In the genomic region with DNA sequence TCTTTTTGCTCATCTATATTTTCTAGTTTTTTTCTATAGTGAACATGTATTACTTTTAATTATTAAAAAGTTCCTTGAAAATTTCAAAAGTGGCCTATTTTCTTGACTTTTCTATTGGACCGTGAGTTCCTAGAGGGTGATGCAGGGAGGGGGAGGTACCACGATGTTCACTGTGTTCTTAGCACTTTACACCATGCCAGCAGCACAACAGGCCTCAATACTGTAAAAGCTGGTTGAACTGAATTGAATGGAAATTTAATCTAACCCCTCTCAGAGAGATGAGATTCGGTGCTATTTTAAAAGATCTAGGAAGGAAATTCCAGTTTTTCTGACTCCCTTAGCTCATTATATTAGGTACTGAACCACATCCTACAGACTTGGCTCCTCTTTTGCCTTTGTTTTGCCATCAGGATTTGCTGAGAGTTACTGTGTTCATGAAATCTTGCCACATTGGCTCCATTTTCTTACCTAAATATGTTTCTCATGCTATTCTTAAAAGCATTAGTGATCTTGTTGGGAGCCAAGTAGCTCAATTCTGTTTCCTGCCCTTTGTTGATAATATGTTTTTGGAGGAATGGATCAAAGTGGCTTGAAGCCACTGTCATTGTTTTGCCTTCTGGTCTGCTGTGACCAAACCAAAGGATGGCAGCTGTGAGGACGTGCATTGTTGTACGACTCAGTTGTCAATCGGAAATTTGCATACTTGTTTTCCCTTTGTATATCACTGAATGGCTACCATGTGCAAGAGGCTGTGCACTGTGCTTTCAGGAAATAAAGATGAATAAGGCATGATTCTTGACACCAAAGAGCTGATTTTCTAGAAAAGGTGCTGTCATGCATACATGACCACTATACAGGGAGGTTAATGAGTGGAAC, we compare ENCODE assay signal across 23 cellular contexts. TPM values are rescaled to one million over a fixed set of nuclear protein-coding genes. Genes with fewer than 3 reads are reported as not detected.
A peak's percentile ranks its signal among the peaks of the same experiment; 100 is the strongest.
DNase-seq lines count a peak whose midpoint lies in the region; ATAC-seq, FAIRE-seq and TF ChIP-seq lines count a peak whose summit lies in the region.
"Had no signal": no experiment of that assay in that cellular context is flagged by ENCODE, and none has a peak within 500 bp of the region (broad histone marks: within the 10 kb centered on the region; RNA-seq: fewer than 3 reads in every experiment).

No MANE protein-coding gene starts in this region.

- peaks cover 7% of the 10 kb centered on the region for H3K9me1 ChIP-seq in keratinocyte (ENCODE audit: control insufficient read depth, extremely low read depth, insufficient read depth, low read length)

- dilution Hi-C loops in keratinocyte (cut with MboI; ENCODE audit: extremely low pct_ligation_motif_present, low sequenced_read_pairs) = no loop called here

- H2AFZ ChIP-seq in keratinocyte (ENCODE audit: control insufficient read depth, low read length) = no peak overlapping the region

- H3K36me3 Mint-ChIP-seq in activated naive CD8-positive, alpha-beta T cell treated with anti-CD3 and anti-CD28 coated beads, Interleukin-2, amount 50 U/mL, for 24 hours (ENCODE audit: low read depth) = no peaks in the 10 kb centered on the region
- peaks cover 2% of the 10 kb centered on the region for H3K36me3 Mint-ChIP-seq in activated naive CD8-positive, alpha-beta T cell treated with anti-CD3 and anti-CD28 coated beads for 36 hours
- no peaks in the 10 kb centered on the region for H3K36me3 Mint-ChIP-seq in activated T-helper 17 cell treated with anti-CD3 and anti-CD28 coated beads, Interleukin-2, amount 50 U/mL, for 72 hours (ENCODE audit: low read depth)
- H3K36me3 Mint-ChIP-seq: CD8-positive, alpha-beta T cell had no signal

- no peak overlapping the region for H3K9ac ChIP-seq in keratinocyte (ENCODE audit: control insufficient read depth, extremely low read depth, insufficient read depth, low read length)

- H3K4me3 ChIP-seq in keratinocyte (ENCODE audit: control insufficient read depth in 2 of 3, extremely low read depth in 1 of 3, insufficient read depth in 2 of 3, low read depth in 1 of 3, low read length in 3 of 3) (no peak overlapping the region), tibial artery (no peak overlapping the region)
- H3K4me3 ChIP-seq: adrenal gland, HAP-1, MG63, skin epidermis, uterus had no signal

- H3K4me3 Mint-ChIP-seq in activated naive CD8-positive, alpha-beta T cell treated with anti-CD3 and anti-CD28 coated beads, Interleukin-2, amount 50 U/mL, for 24 hours = no peak overlapping the region
- no peak overlapping the region for H3K4me3 Mint-ChIP-seq in activated naive CD8-positive, alpha-beta T cell treated with anti-CD3 and anti-CD28 coated beads for 36 hours
- H3K4me3 Mint-ChIP-seq in activated T-helper 17 cell treated with anti-CD3 and anti-CD28 coated beads, Interleukin-2, amount 50 U/mL, for 72 hours = no peak overlapping the region
- H3K4me3 Mint-ChIP-seq: CD8-positive, alpha-beta T cell; memory B cell; naive thymus-derived CD8-positive, alpha-beta T cell had no signal

- peak; percentile 49 for ATAC-seq in activated naive CD8-positive, alpha-beta T cell treated with anti-CD3 and anti-CD28 coated beads, Interleukin-2, amount 50 U/mL, for 24 hours
- peak; percentile 63 for ATAC-seq in activated T-helper 17 cell treated with anti-CD3 and anti-CD28 coated beads, Interleukin-2, amount 50 U/mL, for 72 hours (replicated peaks)
- ATAC-seq: CD8-positive, alpha-beta T cell; naive thymus-derived CD8-positive, alpha-beta T cell had no signal

- peak; percentile 61 for FAIRE-seq in keratinocyte (lab: Jason Lieb, UNC)

- H3K4me2 ChIP-seq in keratinocyte (ENCODE audit: control insufficient read depth, extremely low read depth, insufficient read depth, low read depth, low read length) = no peak overlapping the region

- no peak for TF ChIP-seq CTCF in keratinocyte (optimal IDR thresholded peaks at IDR 0.05 in 1 of 3, IDR thresholded peaks at IDR 0.05 in 1 of 3, conservative IDR thresholded peaks at IDR 0.05 in 1 of 3; ENCODE audit: extremely low read depth in 1 of 3, insufficient read depth in 2 of 3, low read length in 3 of 3)
- TF ChIP-seq CTCF in tibial artery (IDR thresholded peaks at IDR 0.05) = no peak

- peaks cover 2% of the 10 kb centered on the region for H3K27me3 Mint-ChIP-seq in activated naive CD8-positive, alpha-beta T cell treated with anti-CD3 and anti-CD28 coated beads, Interleukin-2, amount 50 U/mL, for 24 hours
- no peaks in the 10 kb centered on the region for H3K27me3 Mint-ChIP-seq in activated naive CD8-positive, alpha-beta T cell treated with anti-CD3 and anti-CD28 coated beads for 36 hours
- peaks cover 10% of the 10 kb centered on the region for H3K27me3 Mint-ChIP-seq in activated T-helper 17 cell treated with anti-CD3 and anti-CD28 coated beads, Interleukin-2, amount 50 U/mL, for 72 hours
- H3K27me3 Mint-ChIP-seq: memory B cell, progenitor cell of endocrine pancreas had no signal

- peaks cover 9% of the 10 kb centered on the region for H3K4me1 Mint-ChIP-seq in activated naive CD8-positive, alpha-beta T cell treated with anti-CD3 and anti-CD28 coated beads, Interleukin-2, amount 50 U/mL, for 24 hours
- H3K4me1 Mint-ChIP-seq in activated naive CD8-positive, alpha-beta T cell treated with anti-CD3 and anti-CD28 coated beads for 36 hours = no peaks in the 10 kb centered on the region
- H3K4me1 Mint-ChIP-seq in activated T-helper 17 cell treated with anti-CD3 and anti-CD28 coated beads, Interleukin-2, amount 50 U/mL, for 72 hours = no peaks in the 10 kb centered on the region

- H3K9me3 ChIP-seq in keratinocyte (ENCODE audit: control insufficient read depth, low read depth, low read length) (no peaks in the 10 kb centered on the region), tibial artery (no peaks in the 10 kb centered on the region)
- H3K9me3 ChIP-seq: adrenal gland, HAP-1, MG63, uterus had no signal

- peaks cover 7 to 26% of the 10 kb centered on the region in 2 experiments for H3K36me3 ChIP-seq in keratinocyte (ENCODE audit: control insufficient read depth in 2 of 2, extremely low read depth in 1 of 2, insufficient read depth in 2 of 2, low read length in 2 of 2)
- no peaks in the 10 kb centered on the region for H3K36me3 ChIP-seq in tibial artery
- H3K36me3 ChIP-seq: adrenal gland, HAP-1, MG63, uterus had no signal

- H4K20me1 ChIP-seq in keratinocyte (ENCODE audit: control insufficient read depth, extremely low read depth, insufficient read depth, low read length) = peaks cover 78% of the 10 kb centered on the region

- H3K27ac ChIP-seq in keratinocyte (ENCODE audit: control insufficient read depth, insufficient read depth, low read length) = no peak overlapping the region
- H3K27ac ChIP-seq in tibial artery = peak overlapping the region; percentile 51 to 52
- H3K27ac ChIP-seq in caudate nucleus (ENCODE audit: low read depth, low read length) = no peak overlapping the region
- H3K27ac ChIP-seq: adrenal gland, uterus had no signal

- intact Hi-C loops in tibial artery (cut with DNase I; ENCODE audit: low total_unique reads) = no loop called here

- no peak for DNase-seq in activated naive CD8-positive, alpha-beta T cell treated with anti-CD3 and anti-CD28 coated beads, Interleukin-2, amount 50 U/mL, for 24 hours
- DNase-seq in activated naive CD8-positive, alpha-beta T cell treated with anti-CD3 and anti-CD28 coated beads for 36 hours = no peak
- no peak for DNase-seq in keratinocyte (ENCODE audit: low read depth, low spot score)
- no peak for DNase-seq in tibial artery
- DNase-seq in hippocampal formation (lab: John Stamatoyannopoulos, UW) = no peak
- DNase-seq in caudate nucleus (lab: John Stamatoyannopoulos, UW) = no peak
- DNase-seq in kidney glomerular epithelial cell (lab: John Stamatoyannopoulos, UW) = no peak
- DNase-seq: adrenal gland; CD8-positive, alpha-beta T cell; central memory CD4-positive, alpha-beta T cell; DMS79; effector CD4-positive, alpha-beta T cell; MG63; naive thymus-derived CD8-positive, alpha-beta T cell; NCI-H1436 treated with DMSO at 0.1 percent for 48 hours; RPMI8226; stimulated activated CD4-positive, alpha-beta T cell treated with anti-CD3 and anti-CD28 coated beads, Interleukin-2, amount 100 ng/mL, for 48 hours; uterus had no signal

- H3K4me1 ChIP-seq in keratinocyte (ENCODE audit: control insufficient read depth, extremely low read depth, insufficient read depth, low read length) (peaks cover 7% of the 10 kb centered on the region), tibial artery (peaks cover 0 to 67% (median 35%) of the 10 kb centered on the region in 4 donors)
- H3K4me1 ChIP-seq: adrenal gland, uterus had no signal

- H3K79me2 ChIP-seq in keratinocyte (ENCODE audit: control insufficient read depth, insufficient read depth, low read length) = peaks cover 100% of the 10 kb centered on the region

- no peaks in the 10 kb centered on the region for H3K9me3 Mint-ChIP-seq in activated naive CD8-positive, alpha-beta T cell treated with anti-CD3 and anti-CD28 coated beads, Interleukin-2, amount 50 U/mL, for 24 hours
- no peaks in the 10 kb centered on the region for H3K9me3 Mint-ChIP-seq in activated naive CD8-positive, alpha-beta T cell treated with anti-CD3 and anti-CD28 coated beads for 36 hours
- H3K9me3 Mint-ChIP-seq in activated T-helper 17 cell treated with anti-CD3 and anti-CD28 coated beads, Interleukin-2, amount 50 U/mL, for 72 hours = no peaks in the 10 kb centered on the region
- H3K9me3 Mint-ChIP-seq: CD8-positive, alpha-beta T cell; memory B cell; naive thymus-derived CD8-positive, alpha-beta T cell had no signal

- no peaks in the 10 kb centered on the region for H3K27me3 ChIP-seq in keratinocyte (ENCODE audit: control insufficient read depth, extremely low read depth, insufficient read depth, low read length)
- no peaks in the 10 kb centered on the region for H3K27me3 ChIP-seq in tibial artery
- H3K27me3 ChIP-seq: adrenal gland, MG63, uterus had no signal

- no peak overlapping the region for H3K27ac Mint-ChIP-seq in activated naive CD8-positive, alpha-beta T cell treated with anti-CD3 and anti-CD28 coated beads, Interleukin-2, amount 50 U/mL, for 24 hours
- H3K27ac Mint-ChIP-seq in activated naive CD8-positive, alpha-beta T cell treated with anti-CD3 and anti-CD28 coated beads for 36 hours = no peak overlapping the region
- H3K27ac Mint-ChIP-seq in activated T-helper 17 cell treated with anti-CD3 and anti-CD28 coated beads, Interleukin-2, amount 50 U/mL, for 72 hours = no peak overlapping the region
- H3K27ac Mint-ChIP-seq: CD8-positive, alpha-beta T cell; memory B cell; naive thymus-derived CD8-positive, alpha-beta T cell; progenitor cell of endocrine pancreas had no signal

RNA-seq across cellular contexts. Expression of a gene that starts 25.3 kb away (rescaled TPM):
- total RNA-seq in activated naive CD8-positive, alpha-beta T cell treated with anti-CD3 and anti-CD28 coated beads for 36 hours = 10 to 100 TPM; 31.5 to 35.0 TPM
- 10 to 100 TPM in 1 of 2 donors, 1 to 10 TPM in 1; 2.4 to 28.5 TPM for total RNA-seq in activated T-helper 17 cell treated with anti-CD3 and anti-CD28 coated beads, Interleukin-2, amount 50 U/mL, for 72 hours
- polyA plus RNA-seq in keratinocyte = 178 to 277 TPM (median 204 TPM) in 3 replicates
- 98.6 TPM for polyA plus RNA-seq in keratinocyte (2011; ENCODE audit: low read depth)
- 119 and 264 TPM in 2 replicates for polyA plus RNA-seq in keratinocyte (2011; cell fraction: cytosol; rRNA removed)
- 200 and 258 TPM in 2 replicates for polyA plus RNA-seq in keratinocyte (2011; cell fraction: nucleus; rRNA removed)
- 82.0 and 167 TPM in 2 replicates for polyA plus RNA-seq in keratinocyte (2012; ENCODE audit: low replicate concordance)
- polyA minus RNA-seq in keratinocyte = 89.3 to 345 TPM (median 245 TPM) in 3 replicates
- 288 TPM for polyA minus RNA-seq in keratinocyte (2011; cell fraction: cytosol; rRNA and poly(A)+ RNA removed)
- 261 and 560 TPM in 2 replicates for polyA minus RNA-seq in keratinocyte (2011; cell fraction: nucleus; rRNA and poly(A)+ RNA removed)

Comparison
In these comparisons a context has a peak if more than half of its experiments do, and no peak if none do; other contexts are left out.
1. H3K27ac ChIP-seq: peak in tibial artery (2 of 2); none in keratinocyte (single experiment) and caudate nucleus (single experiment).